8 cellular contexts compared by ENCODE assay signal in the genomic region with DNA sequence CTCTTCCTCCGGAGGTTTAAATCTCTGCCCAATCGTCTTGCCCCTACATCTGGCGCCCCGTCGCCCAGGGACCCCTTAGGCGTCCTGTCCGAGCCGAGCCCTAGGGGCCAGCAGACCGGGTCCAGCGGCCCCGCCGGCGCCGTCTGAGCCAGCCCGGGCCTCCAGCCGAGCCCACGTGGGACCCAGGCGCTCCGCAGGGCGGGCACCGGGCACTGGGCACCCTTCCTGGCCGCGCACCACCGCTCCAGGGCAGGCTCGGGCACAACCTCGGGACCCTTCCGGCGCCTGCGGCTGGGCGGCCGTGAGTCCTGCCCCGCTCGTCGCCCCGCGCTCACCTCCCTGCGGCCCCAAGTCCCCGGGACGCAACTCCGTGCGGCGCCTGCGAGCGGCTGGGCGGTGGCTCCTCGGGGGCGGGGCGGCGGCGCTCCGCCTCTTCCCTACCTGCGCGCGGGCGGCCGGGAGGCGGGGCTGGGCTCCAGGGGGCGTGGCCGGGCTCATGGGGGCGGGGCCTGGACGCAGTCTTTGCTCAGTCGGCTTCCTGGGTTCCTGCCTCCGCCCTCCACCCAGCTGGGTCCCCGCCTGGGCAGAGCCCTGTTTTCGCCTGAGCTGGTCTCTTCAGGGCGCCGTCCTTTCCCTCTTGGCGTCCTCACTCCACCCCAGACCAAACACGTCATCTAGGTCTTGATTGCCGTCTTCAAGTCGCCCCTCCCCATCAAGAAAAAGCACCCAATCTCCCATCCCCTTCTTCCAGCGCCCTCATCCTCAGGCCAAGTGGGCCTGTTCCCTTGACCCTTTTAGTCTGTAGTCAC. TPM values are rescaled to one million over a fixed set of nuclear protein-coding genes. Genes with fewer than 3 reads are reported as not detected.
A peak's percentile ranks its signal among the peaks of the same experiment; 100 is the strongest.
DNase-seq lines count a peak whose midpoint lies in the region; ATAC-seq and TF ChIP-seq lines count a peak whose summit lies in the region.

A gene (minus strand): TSS at position 406 of the 809 bp plus-strand sequence. CDS start 19,899 bp downstream, outside the sequence.

- H3K36me3 ChIP-seq in A673 (ENCODE audit: insufficient read depth, low read length, poor library complexity, severe bottlenecking), result no peaks in the 10 kb centered on the region

- no peaks in the 10 kb centered on the region for H3K9me3 ChIP-seq in A673 (ENCODE audit: low read depth, low read length, poor library complexity, severe bottlenecking)

- no TSS peak for BruUV-seq in A673 (replicated peaks; lab: Mats Ljungman, UMichigan)

- H3K27me3 ChIP-seq in A673 (replicated peaks; ENCODE audit: insufficient read depth, low read depth, low read length, poor library complexity), result no peaks in the 10 kb centered on the region

- no peak for TF ChIP-seq CTCF in A673 (conservative IDR thresholded peaks at IDR 0.05; ENCODE audit: low read depth, low read length)

- intact Hi-C loops in A673 (cut with micrococcal nuclease; ENCODE audit: unreplicated experiment), result loop anchor here (5.0 kb wide), 1 partner anchor 199 kb away; no protein-coding TSS in a partner anchor

- peak within 1 kb of the TSS; percentile 69 for H3K4me3 ChIP-seq in A673 (ENCODE audit: low read depth, low read length, poor library complexity, severe bottlenecking)

- CTCF ChIA-PET in A673 (lab: Charles Lee), result no interaction called here

- POLR2A ChIA-PET in A673 (lab: Charles Lee; ENCODE audit: low non-redundant PET), result no interaction called here

- peaks cover 46% of the 10 kb centered on the region for H3K4me1 ChIP-seq in A673 (ENCODE audit: insufficient read depth, low read length, poor library complexity, severe bottlenecking)

- H3K27ac ChIP-seq in A673 (ENCODE audit: low read depth, low read length, poor library complexity, severe bottlenecking), result peak within 1 kb of the TSS; percentile 47

- DNase-seq in A673 (ENCODE audit: low spot score) (peak; percentile 83), NCI-H345 treated with DMSO at 0.1 percent for 48 hours (lab: John Stamatoyannopoulos, UW; ENCODE audit: unreplicated experiment) (peak; percentile 73), cerebellar cortex (ENCODE audit: low spot score) (peak; percentile 50), kidney glomerular epithelial cell (lab: John Stamatoyannopoulos, UW) (peak; percentile 75)
- DNase-seq in activated CD4-positive, alpha-beta T cell treated with anti-CD3 and anti-CD28 coated beads for 24 hours (ENCODE audit: low read depth in 2 of 2), result peak; percentile 96 to 98
- DNase-seq in stimulated activated CD4-positive, alpha-beta T cell treated with anti-CD3 and anti-CD28 coated beads, Interleukin-1b, Interleukin-23, amount 100 ng/mL, for 1 hour (ENCODE audit: low read depth in 2 of 2), result peak; percentile 95 to 97

- ATAC-seq in GM18867 (IDR thresholded peaks at IDR 0.05; ENCODE audit: unreplicated experiment), result peak; percentile 72
- ATAC-seq in HG03108 (IDR thresholded peaks at IDR 0.05; ENCODE audit: unreplicated experiment), result peak; percentile 69

RNA-seq across cellular contexts. Expression of the gene that starts here (rescaled TPM):
- total RNA-seq in A673 (2021), result 20.4 and 26.5 TPM in 2 replicates

Comparison
In these comparisons a context has a peak if more than half of its experiments do, and no peak if none do; other contexts are left out.
1. Peak in every context shown above with its lines: DNase-seq, ATAC-seq, H3K4me3 ChIP-seq and H3K27ac ChIP-seq.